ENCODE assay signal across 1 cellular context in genomic region chr6:30530013-30530412, GRCh38.
TF ChIP-seq lines count a peak whose summit lies in the region.

No MANE protein-coding gene starts in this region.

TF ChIP-seq in endothelial cell of umbilical vein, 7 proteins besides CTCF, POLR2A, EP300 and RAD21:
- TF ChIP-seq GATA2 (IDR thresholded peaks at IDR 0.05; ENCODE audit: insufficient read depth, insufficient read length, low read depth, low read length) (no peak), EZH2 (IDR thresholded peaks at IDR 0.05; ENCODE audit: borderline replicate concordance, low read depth, low read length, severe bottlenecking) (no peak), POLR2AphosphoS5 (IDR thresholded peaks at IDR 0.05; ENCODE audit: insufficient read depth, low read depth, low read length) (no peak), FOS (IDR thresholded peaks at IDR 0.05; ENCODE audit: borderline replicate concordance, insufficient read depth, low read length) (no peak), JUN (IDR thresholded peaks at IDR 0.05; ENCODE audit: borderline replicate concordance, insufficient read depth, insufficient read length, low read depth) (no peak)
TF ChIP-seq in endothelial cell of umbilical vein: peak in this region for 0.
